17 cellular contexts compared by ENCODE assay signal in genomic region chr12:116466536-116466935, GRCh38.
DNase-seq lines count a peak whose midpoint lies in the region; ATAC-seq and TF ChIP-seq lines count a peak whose summit lies in the region.
"Had no signal": no experiment of that assay in that cellular context is flagged by ENCODE, and none has a peak within 500 bp of the region (broad histone marks: within the 10 kb centered on the region; RNA-seq: fewer than 3 reads in every experiment).

No MANE protein-coding gene starts in this region.

- H3K4me2 ChIP-seq in fibroblast of lung (ENCODE audit: extremely low read depth, insufficient read depth, low read length) (no peak overlapping the region), osteoblast (ENCODE audit: insufficient read depth, low read length) (no peak overlapping the region)
- H3K4me2 ChIP-seq: KMS-11 had no signal

- H3K36me3 ChIP-seq in RWPE2 (ENCODE audit: low read depth): no peaks in the 10 kb centered on the region
- H3K36me3 ChIP-seq in fibroblast of lung (ENCODE audit: control insufficient read depth, insufficient read depth, low read length): no peaks in the 10 kb centered on the region
- H3K36me3 ChIP-seq in osteoblast (ENCODE audit: insufficient read depth, low read length): no peaks in the 10 kb centered on the region
- H3K36me3 ChIP-seq: ovary had no signal

- no peak overlapping the region for H3K4me3 Mint-ChIP-seq in activated CD8-positive, alpha-beta T cell treated with anti-CD3 and anti-CD28 coated beads, Interleukin-2, amount 10 ng/mL, durations not matched to agents 7 days and 5 days
- H3K4me3 Mint-ChIP-seq: activated naive CD4-positive, alpha-beta T cell treated with anti-CD3 and anti-CD28 coated beads, Interleukin-2, amount 50 U/mL, for 24 hours; activated T-cell treated with anti-CD3 and anti-CD28 coated beads, Interleukin-2, amount 50 U/mL, for 24 hours had no signal

- H3K9me3 ChIP-seq in RWPE2 (ENCODE audit: severe bottlenecking): no peaks in the 10 kb centered on the region
- H3K9me3 ChIP-seq in fibroblast of lung (ENCODE audit: control insufficient read depth, insufficient read depth, low read depth, low read length): no peaks in the 10 kb centered on the region
- H3K9me3 ChIP-seq in osteoblast (ENCODE audit: low read depth, low read length): no peaks in the 10 kb centered on the region
- H3K9me3 ChIP-seq: Caco-2, ovary had no signal

- H4K20me1 ChIP-seq in fibroblast of lung (ENCODE audit: control insufficient read depth, extremely low read depth, insufficient read depth, low read length) (no peaks in the 10 kb centered on the region), osteoblast (ENCODE audit: insufficient read depth, low read length) (no peaks in the 10 kb centered on the region)

- CTCF ChIA-PET in activated CD8-positive, alpha-beta T cell treated with anti-CD3 and anti-CD28 coated beads, Interleukin-2, amount 10 ng/mL, durations not matched to agents 7 days and 5 days (lab: Charles Lee): no interaction called here

- TF ChIP-seq CTCF in RWPE2 (IDR thresholded peaks at IDR 0.05; ENCODE audit: poor library complexity, severe bottlenecking) (no peak), fibroblast of lung (conservative IDR thresholded peaks at IDR 0.05 in 1 of 2, IDR thresholded peaks at IDR 0.05 in 1 of 2; ENCODE audit: low read depth in 1 of 2, low read length in 2 of 2) (no peak), osteoblast (IDR thresholded peaks at IDR 0.05; ENCODE audit: extremely low read depth, low read depth, low read length) (no peak), foreskin fibroblast (IDR thresholded peaks at IDR 0.05; ENCODE audit: low read depth, low read length) (no peak)

- POLR2A ChIA-PET in activated CD8-positive, alpha-beta T cell treated with anti-CD3 and anti-CD28 coated beads, Interleukin-2, amount 10 ng/mL, durations not matched to agents 7 days and 5 days (lab: Charles Lee): no interaction called here

- H3K9me3 Mint-ChIP-seq in activated CD8-positive, alpha-beta T cell treated with anti-CD3 and anti-CD28 coated beads, Interleukin-2, amount 10 ng/mL, durations not matched to agents 7 days and 5 days (ENCODE audit: insufficient read depth): no peaks in the 10 kb centered on the region
- H3K9me3 Mint-ChIP-seq: activated naive CD4-positive, alpha-beta T cell treated with anti-CD3 and anti-CD28 coated beads, Interleukin-2, amount 50 U/mL, for 24 hours; activated T-cell treated with anti-CD3 and anti-CD28 coated beads, Interleukin-2, amount 50 U/mL, for 24 hours had no signal

- no peak overlapping the region for H2AFZ ChIP-seq in fibroblast of lung (ENCODE audit: low read length)
- no peak overlapping the region for H2AFZ ChIP-seq in osteoblast (ENCODE audit: low read length)

- H3K27me3 Mint-ChIP-seq in activated CD8-positive, alpha-beta T cell treated with anti-CD3 and anti-CD28 coated beads, Interleukin-2, amount 10 ng/mL, durations not matched to agents 7 days and 5 days (ENCODE audit: low read depth): no peaks in the 10 kb centered on the region
- H3K27me3 Mint-ChIP-seq: activated naive CD4-positive, alpha-beta T cell treated with anti-CD3 and anti-CD28 coated beads, Interleukin-2, amount 50 U/mL, for 24 hours; activated T-cell treated with anti-CD3 and anti-CD28 coated beads, Interleukin-2, amount 50 U/mL, for 24 hours had no signal

- H3K4me1 Mint-ChIP-seq in activated CD8-positive, alpha-beta T cell treated with anti-CD3 and anti-CD28 coated beads, Interleukin-2, amount 10 ng/mL, durations not matched to agents 7 days and 5 days (ENCODE audit: low read depth): no peaks in the 10 kb centered on the region
- H3K4me1 Mint-ChIP-seq: activated naive CD4-positive, alpha-beta T cell treated with anti-CD3 and anti-CD28 coated beads, Interleukin-2, amount 50 U/mL, for 24 hours had no signal

- H3K79me2 ChIP-seq in fibroblast of lung (ENCODE audit: control insufficient read depth, insufficient read depth, low read length) (no peaks in the 10 kb centered on the region), osteoblast (ENCODE audit: insufficient read depth, low read length) (no peaks in the 10 kb centered on the region)

- H3K4me3 ChIP-seq in RWPE2 (ENCODE audit: severe bottlenecking) (no peak overlapping the region), fibroblast of lung (replicated peaks in 1 of 4; ENCODE audit: control extremely low read depth in 1 of 4, insufficient read depth in 1 of 4, low read depth in 3 of 4, low read length in 4 of 4) (no peak overlapping the region), osteoblast (ENCODE audit: insufficient read depth, low read length) (no peak overlapping the region), foreskin fibroblast (ENCODE audit: low read depth in 1 of 2, low read length in 2 of 2) (no peak overlapping the region)
- H3K4me3 ChIP-seq: ovary had no signal

- no peaks in the 10 kb centered on the region for H3K36me3 Mint-ChIP-seq in activated CD8-positive, alpha-beta T cell treated with anti-CD3 and anti-CD28 coated beads, Interleukin-2, amount 10 ng/mL, durations not matched to agents 7 days and 5 days (ENCODE audit: low read depth)
- H3K36me3 Mint-ChIP-seq: activated naive CD4-positive, alpha-beta T cell treated with anti-CD3 and anti-CD28 coated beads, Interleukin-2, amount 50 U/mL, for 24 hours had no signal

- H3K27ac ChIP-seq in RWPE2 (ENCODE audit: poor library complexity, severe bottlenecking) (no peak overlapping the region), fibroblast of lung (ENCODE audit: insufficient read depth, low read length) (no peak overlapping the region), osteoblast (ENCODE audit: low read depth, low read length) (no peak overlapping the region)
- H3K27ac ChIP-seq: KMS-11, ovary had no signal

- H3K27me3 ChIP-seq in RWPE2 (ENCODE audit: insufficient read depth, poor library complexity, severe bottlenecking) (no peaks in the 10 kb centered on the region), fibroblast of lung (ENCODE audit: control insufficient read depth, insufficient read depth, low read length) (no peaks in the 10 kb centered on the region), osteoblast (ENCODE audit: insufficient read depth, low read length) (no peaks in the 10 kb centered on the region)
- H3K27me3 ChIP-seq: ovary had no signal

- H3K4me1 ChIP-seq in RWPE2 (ENCODE audit: insufficient read depth, poor library complexity, severe bottlenecking): no peaks in the 10 kb centered on the region
- H3K4me1 ChIP-seq in fibroblast of lung (ENCODE audit: control insufficient read depth, extremely low read depth, insufficient read depth, low read length): no peaks in the 10 kb centered on the region
- no peaks in the 10 kb centered on the region for H3K4me1 ChIP-seq in osteoblast (ENCODE audit: insufficient read depth, low read length)
- H3K4me1 ChIP-seq: Caco-2 had no signal

- H3K27ac Mint-ChIP-seq in activated CD8-positive, alpha-beta T cell treated with anti-CD3 and anti-CD28 coated beads, Interleukin-2, amount 10 ng/mL, durations not matched to agents 7 days and 5 days: no peak overlapping the region
- H3K27ac Mint-ChIP-seq: activated naive CD4-positive, alpha-beta T cell treated with anti-CD3 and anti-CD28 coated beads, Interleukin-2, amount 50 U/mL, for 24 hours; activated T-cell treated with anti-CD3 and anti-CD28 coated beads, Interleukin-2, amount 50 U/mL, for 24 hours had no signal

- no peak overlapping the region for H3K9ac ChIP-seq in fibroblast of lung (ENCODE audit: insufficient read depth, low read length)
- H3K9ac ChIP-seq: KMS-11 had no signal

- ATAC-seq in RWPE2 (ENCODE audit: low read depth): peak; percentile 68
- ATAC-seq in activated CD8-positive, alpha-beta T cell treated with anti-CD3 and anti-CD28 coated beads, Interleukin-2, amount 10 ng/mL, durations not matched to agents 7 days and 5 days: no peak
- no peak for ATAC-seq in GM18873 (IDR thresholded peaks at IDR 0.05; ENCODE audit: low FRiP score, unreplicated experiment)

- peak; percentile 37 for DNase-seq in EL
- DNase-seq in RWPE2 (ENCODE audit: low spot score): no peak
- peak; percentile 21 to 52 for DNase-seq in fibroblast of lung (ENCODE audit: low read depth in 2 of 2)
- peak; percentile 86 for DNase-seq in osteoblast (ENCODE audit: insufficient read length, low spot score, missing footprints)
- no peak for DNase-seq in activated CD8-positive, alpha-beta T cell treated with anti-CD3 and anti-CD28 coated beads, Interleukin-2, amount 10 ng/mL, durations not matched to agents 7 days and 5 days
- DNase-seq in foreskin fibroblast: no peak
- no peak for DNase-seq in stimulated activated CD4-positive, alpha-beta T cell treated with anti-CD3 and anti-CD28 coated beads, Interleukin-15, amount 100 ng/mL, for 24 hours
- DNase-seq: activated CD4-positive, alpha-beta T cell treated with anti-CD3 and anti-CD28 coated beads, Interleukin-2, amount 50 U/mL, for 1 hour; activated T-cell treated with anti-CD3 and anti-CD28 coated beads, Interleukin-2, amount 50 U/mL, for 24 hours; Caco-2; H7; SHP77; stimulated activated naive CD4-positive, alpha-beta T cell treated with Interleukin-2 at 50 U/mL for 16 hours had no signal

Comparison
In these comparisons a context has a peak if more than half of its experiments do, and no peak if none do; other contexts are left out.
1. DNase-seq: peak in EL (single experiment), fibroblast of lung (2 of 2) and osteoblast (single experiment); none in RWPE2 (single experiment), activated CD8-positive, alpha-beta T cell treated with anti-CD3 and anti-CD28 coated beads, Interleukin-2, amount 10 ng/mL, durations not matched to agents 7 days and 5 days (single experiment), foreskin fibroblast (0 of 2) and stimulated activated CD4-positive, alpha-beta T cell treated with anti-CD3 and anti-CD28 coated beads, Interleukin-15, amount 100 ng/mL, for 24 hours (single experiment).